1 cellular context compared by ENCODE assay signal in genomic region chr18:32383040-32383819, GRCh38.
TF ChIP-seq lines count a peak whose summit lies in the region.

No MANE protein-coding gene starts in this region.

TF ChIP-seq in HepG2, 621 proteins besides CTCF, POLR2A, EP300 and RAD21 (continued from another document and continues in another):
- TF ChIP-seq FOSL2 (CRISPR knock-in tag; IDR thresholded peaks at IDR 0.05) (peak; percentile 90), FOXA3 (CRISPR knock-in tag; IDR thresholded peaks at IDR 0.05) (peak; percentile 77), NR2F6 (IDR thresholded peaks at IDR 0.05) (no peak), NR2F6 (CRISPR knock-in tag; IDR thresholded peaks at IDR 0.05) (peak; percentile 29; the same call in 1 of the 2 replicates), SOX5 (CRISPR knock-in tag; IDR thresholded peaks at IDR 0.05; ENCODE audit: borderline replicate concordance) (peak; percentile 62; the same call in 1 of the 2 replicates), HMG20A (CRISPR knock-in tag; IDR thresholded peaks at IDR 0.05; ENCODE audit: borderline replicate concordance) (peak; percentile 85; the same call in 1 of the 2 replicates), DMTF1 (CRISPR knock-in tag; IDR thresholded peaks at IDR 0.05) (no peak), TAF1 (CRISPR knock-in tag; IDR thresholded peaks at IDR 0.05) (no peak), ZNF670 (CRISPR knock-in tag; IDR thresholded peaks at IDR 0.05; ENCODE audit: borderline replicate concordance) (0 out of 2 replicates have a peak, but pooled peaks have one; percentile 21), ZBTB1 (CRISPR knock-in tag; IDR thresholded peaks at IDR 0.05; ENCODE audit: borderline replicate concordance) (no peak), SAP130 (CRISPR knock-in tag; IDR thresholded peaks at IDR 0.05; ENCODE audit: low read depth) (peak; percentile 62), ZNF317 (CRISPR knock-in tag; IDR thresholded peaks at IDR 0.05) (no peak), ZNF33B (CRISPR knock-in tag; IDR thresholded peaks at IDR 0.05) (no peak), ZNF609 (CRISPR knock-in tag; IDR thresholded peaks at IDR 0.05; ENCODE audit: borderline replicate concordance) (peak; percentile 37; the same call in 1 of the 2 replicates), HMG20B (CRISPR knock-in tag; conservative IDR thresholded peaks at IDR 0.05) (no peak), HDAC1 (CRISPR knock-in tag; IDR thresholded peaks at IDR 0.05) (0 out of 2 replicates have a peak, but pooled peaks have one; percentile 24), GZF1 (CRISPR knock-in tag; IDR thresholded peaks at IDR 0.05) (no peak), KLF15 (CRISPR knock-in tag; IDR thresholded peaks at IDR 0.05; ENCODE audit: borderline replicate concordance) (no peak), ZFP41 (CRISPR knock-in tag; IDR thresholded peaks at IDR 0.05; ENCODE audit: borderline replicate concordance) (no peak), GATAD2A (CRISPR knock-in tag; IDR thresholded peaks at IDR 0.05) (peak; percentile 52), NFIC (IDR thresholded peaks at IDR 0.05; ENCODE audit: low read length) (peak; percentile 58; the same call in 1 of the 2 replicates), RXRA (CRISPR knock-in tag; IDR thresholded peaks at IDR 0.05) (no peak), NCOA5 (CRISPR knock-in tag; IDR thresholded peaks at IDR 0.05) (no peak), HOXA9 (CRISPR knock-in tag; IDR thresholded peaks at IDR 0.05; ENCODE audit: borderline replicate concordance) (no peak), SP1 (IDR thresholded peaks at IDR 0.05) (no peak), SP1 (CRISPR knock-in tag; IDR thresholded peaks at IDR 0.05) (no peak), POGZ (CRISPR knock-in tag; IDR thresholded peaks at IDR 0.05) (peak; percentile 28; the same call in 1 of the 2 replicates), MXI1 (IDR thresholded peaks at IDR 0.05; ENCODE audit: borderline replicate concordance, low read depth, low read length) (peak; percentile 11; the same call in 1 of the 3 replicates), SATB2 (CRISPR knock-in tag; IDR thresholded peaks at IDR 0.05) (no peak), KLF6 (CRISPR knock-in tag; IDR thresholded peaks at IDR 0.05) (no peak), SIX1 (CRISPR knock-in tag; IDR thresholded peaks at IDR 0.05; ENCODE audit: borderline replicate concordance) (peak; percentile 42; the same call in 1 of the 2 replicates), ETV5 (CRISPR knock-in tag; IDR thresholded peaks at IDR 0.05; ENCODE audit: borderline replicate concordance) (peak; percentile 54; the same call in 1 of the 2 replicates), CREB1 (IDR thresholded peaks at IDR 0.05) (peak; percentile 43; the same call in 1 of the 2 replicates), CREB1 (CRISPR knock-in tag; IDR thresholded peaks at IDR 0.05) (peak; percentile 32; the same call in 1 of the 2 replicates), TSC22D2 (CRISPR knock-in tag; IDR thresholded peaks at IDR 0.05; ENCODE audit: borderline replicate concordance) (no peak), ELF3 (CRISPR knock-in tag; IDR thresholded peaks at IDR 0.05) (peak; percentile 79), ZNF136 (CRISPR knock-in tag; IDR thresholded peaks at IDR 0.05; ENCODE audit: low read depth) (no peak), TEAD3 (CRISPR knock-in tag; optimal IDR thresholded peaks at IDR 0.05; ENCODE audit: borderline replicate concordance) (peak; percentile 63), JUN (CRISPR knock-in tag; IDR thresholded peaks at IDR 0.05) (peak; percentile 77; the same call in 1 of the 2 replicates), ZNF333 (CRISPR knock-in tag; IDR thresholded peaks at IDR 0.05; ENCODE audit: borderline replicate concordance) (no peak), RXRB (CRISPR knock-in tag; IDR thresholded peaks at IDR 0.05; ENCODE audit: borderline replicate concordance) (peak; percentile 88), RARA (CRISPR knock-in tag; IDR thresholded peaks at IDR 0.05) (peak; percentile 89), FOXO1 (CRISPR knock-in tag; IDR thresholded peaks at IDR 0.05) (peak; percentile 42; the same call in 1 of the 2 replicates), FOXA1 (IDR thresholded peaks at IDR 0.05) (peak; percentile 74), FOXA1 (CRISPR knock-in tag; IDR thresholded peaks at IDR 0.05) (peak; percentile 35; the same call in 1 of the 2 replicates), SOX6 (IDR thresholded peaks at IDR 0.05) (no peak), SOX6 (CRISPR knock-in tag; IDR thresholded peaks at IDR 0.05) (peak; percentile 34; the same call in 1 of the 2 replicates), CREM (IDR thresholded peaks at IDR 0.05) (0 out of 2 replicates have a peak, but pooled peaks have one; percentile 29), CREM (CRISPR knock-in tag; IDR thresholded peaks at IDR 0.05) (no peak), ZGPAT (CRISPR knock-in tag; IDR thresholded peaks at IDR 0.05) (peak; percentile 31; the same call in 1 of the 2 replicates), IRX3 (CRISPR knock-in tag; IDR thresholded peaks at IDR 0.05; ENCODE audit: borderline replicate concordance, low read depth) (no peak), ZNF766 (CRISPR knock-in tag; IDR thresholded peaks at IDR 0.05; ENCODE audit: borderline replicate concordance) (no peak), ZNF451 (CRISPR knock-in tag; IDR thresholded peaks at IDR 0.05) (no peak)
- TF ChIP-seq, protein P1, sequence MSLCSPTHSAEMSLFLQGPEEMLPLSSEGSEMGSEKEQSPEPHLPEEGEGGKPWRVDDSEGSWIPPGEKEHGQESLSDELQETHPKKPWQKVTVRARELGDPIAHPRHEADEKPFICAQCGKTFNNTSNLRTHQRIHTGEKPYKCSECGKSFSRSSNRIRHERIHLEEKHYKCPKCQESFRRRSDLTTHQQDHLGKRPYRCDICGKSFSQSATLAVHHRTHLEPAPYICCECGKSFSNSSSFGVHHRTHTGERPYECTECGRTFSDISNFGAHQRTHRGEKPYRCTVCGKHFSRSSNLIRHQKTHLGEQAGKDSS (CRISPR knock-in tag; IDR thresholded peaks at IDR 0.05; ENCODE audit: borderline replicate concordance, low read depth): 0 out of 2 replicates have a peak, but pooled peaks have one; percentile 60
- TF ChIP-seq, protein P2, sequence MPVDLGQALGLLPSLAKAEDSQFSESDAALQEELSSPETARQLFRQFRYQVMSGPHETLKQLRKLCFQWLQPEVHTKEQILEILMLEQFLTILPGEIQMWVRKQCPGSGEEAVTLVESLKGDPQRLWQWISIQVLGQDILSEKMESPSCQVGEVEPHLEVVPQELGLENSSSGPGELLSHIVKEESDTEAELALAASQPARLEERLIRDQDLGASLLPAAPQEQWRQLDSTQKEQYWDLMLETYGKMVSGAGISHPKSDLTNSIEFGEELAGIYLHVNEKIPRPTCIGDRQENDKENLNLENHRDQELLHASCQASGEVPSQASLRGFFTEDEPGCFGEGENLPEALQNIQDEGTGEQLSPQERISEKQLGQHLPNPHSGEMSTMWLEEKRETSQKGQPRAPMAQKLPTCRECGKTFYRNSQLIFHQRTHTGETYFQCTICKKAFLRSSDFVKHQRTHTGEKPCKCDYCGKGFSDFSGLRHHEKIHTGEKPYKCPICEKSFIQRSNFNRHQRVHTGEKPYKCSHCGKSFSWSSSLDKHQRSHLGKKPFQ (CRISPR knock-in tag; IDR thresholded peaks at IDR 0.05; ENCODE audit: insufficient replicate concordance): no peak
- TF ChIP-seq, protein P3, sequence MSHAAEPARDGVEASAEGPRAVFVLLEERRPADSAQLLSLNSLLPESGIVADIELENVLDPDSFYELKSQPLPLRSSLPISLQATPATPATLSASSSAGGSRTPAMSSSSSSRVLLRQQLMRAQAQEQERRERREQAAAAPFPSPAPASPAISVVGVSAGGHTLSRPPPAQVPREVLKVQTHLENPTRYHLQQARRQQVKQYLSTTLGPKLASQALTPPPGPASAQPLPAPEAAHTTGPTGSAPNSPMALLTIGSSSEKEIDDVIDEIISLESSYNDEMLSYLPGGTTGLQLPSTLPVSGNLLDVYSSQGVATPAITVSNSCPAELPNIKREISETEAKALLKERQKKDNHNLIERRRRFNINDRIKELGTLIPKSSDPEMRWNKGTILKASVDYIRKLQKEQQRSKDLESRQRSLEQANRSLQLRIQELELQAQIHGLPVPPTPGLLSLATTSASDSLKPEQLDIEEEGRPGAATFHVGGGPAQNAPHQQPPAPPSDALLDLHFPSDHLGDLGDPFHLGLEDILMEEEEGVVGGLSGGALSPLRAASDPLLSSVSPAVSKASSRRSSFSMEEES (CRISPR knock-in tag; IDR thresholded peaks at IDR 0.05): peak; percentile 19; the same call in 1 of the 2 replicates
- TF ChIP-seq, protein P4, sequence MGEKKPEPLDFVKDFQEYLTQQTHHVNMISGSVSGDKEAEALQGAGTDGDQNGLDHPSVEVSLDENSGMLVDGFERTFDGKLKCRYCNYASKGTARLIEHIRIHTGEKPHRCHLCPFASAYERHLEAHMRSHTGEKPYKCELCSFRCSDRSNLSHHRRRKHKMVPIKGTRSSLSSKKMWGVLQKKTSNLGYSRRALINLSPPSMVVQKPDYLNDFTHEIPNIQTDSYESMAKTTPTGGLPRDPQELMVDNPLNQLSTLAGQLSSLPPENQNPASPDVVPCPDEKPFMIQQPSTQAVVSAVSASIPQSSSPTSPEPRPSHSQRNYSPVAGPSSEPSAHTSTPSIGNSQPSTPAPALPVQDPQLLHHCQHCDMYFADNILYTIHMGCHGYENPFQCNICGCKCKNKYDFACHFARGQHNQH (CRISPR knock-in tag; IDR thresholded peaks at IDR 0.05): peak; percentile 81
